In genomic region chr18:8701546-8702118, GRCh38 we compare ENCODE assay signal across 12 cellular contexts. TPM values are rescaled to one million over a fixed set of nuclear protein-coding genes. Genes with fewer than 3 reads are reported as not detected.
A peak's percentile ranks its signal among the peaks of the same experiment; 100 is the strongest.
DNase-seq lines count a peak whose midpoint lies in the region; ATAC-seq and TF ChIP-seq lines count a peak whose summit lies in the region.
"Had no signal": no experiment of that assay in that cellular context is flagged by ENCODE, and none has a peak within 500 bp of the region (broad histone marks: within the 10 kb centered on the region; RNA-seq: fewer than 3 reads in every experiment).

No MANE protein-coding gene starts in this region.

- ATAC-seq in naive thymus-derived CD8-positive, alpha-beta T cell = no peak
- ATAC-seq in sciatic nerve = no peak

- H3K9ac ChIP-seq in BLaER1 treated with 17β-estradiol and CSF1 and Interleukin-3, amounts not matched to agents 10 nM and 100 nM = peak overlapping the region in 1 of 11 experiments; percentile 18; a peak in 1 of 22 replicates
- H3K9ac ChIP-seq in neural progenitor cell = no peak overlapping the region

- no peak for TF ChIP-seq EP300 in esophagus muscularis mucosa (IDR thresholded peaks at IDR 0.05)

- peaks cover 18% of the 10 kb centered on the region for H3K4me1 Mint-ChIP-seq in neural progenitor cell
- peaks cover 8 to 21% (median 12%) of the 10 kb centered on the region in 4 donors for H3K4me1 Mint-ChIP-seq in naive thymus-derived CD8-positive, alpha-beta T cell

- H3F3A ChIP-seq in neural progenitor cell (ENCODE audit: low read depth) = peaks cover 25% of the 10 kb centered on the region

- H3K4me3 Mint-ChIP-seq in neural progenitor cell = no peak overlapping the region
- H3K4me3 Mint-ChIP-seq in naive thymus-derived CD8-positive, alpha-beta T cell = peak overlapping the region in 1 of 10 donors; percentile 14
- H3K4me3 Mint-ChIP-seq: activated naive CD4-positive, alpha-beta T cell treated with anti-CD3 and anti-CD28 coated beads, Interleukin-2, amount 50 U/mL, for 24 hours had no signal

- TF ChIP-seq CTCF in neural progenitor cell (IDR thresholded peaks at IDR 0.05) (no peak), esophagus muscularis mucosa (IDR thresholded peaks at IDR 0.05) (no peak)

- TF ChIP-seq POLR2A in esophagus muscularis mucosa (IDR thresholded peaks at IDR 0.05; ENCODE audit: low read depth) = no peak

- H3K4me1 ChIP-seq in BLaER1 treated with 17β-estradiol and CSF1 and Interleukin-3, amounts not matched to agents 10 nM and 100 nM = peaks cover 29 to 45% (median 36%) of the 10 kb centered on the region in 10 experiments
- H3K4me1 ChIP-seq in neural progenitor cell (peaks cover 19% of the 10 kb centered on the region), esophagus muscularis mucosa (peaks cover 16 to 34% (median 32%) of the 10 kb centered on the region in 4 donors)

- H3K36me3 ChIP-seq in BLaER1 treated with 17β-estradiol and CSF1 and Interleukin-3, amounts not matched to agents 10 nM and 100 nM = peaks cover 0 to 6% (median 0%) of the 10 kb centered on the region in 11 experiments; a peak in 1 of 22 replicates
- no peaks in the 10 kb centered on the region for H3K36me3 ChIP-seq in neural progenitor cell
- no peaks in the 10 kb centered on the region for H3K36me3 ChIP-seq in esophagus muscularis mucosa

- peaks cover 8% of the 10 kb centered on the region for H3K79me2 ChIP-seq in neural progenitor cell (ENCODE audit: low read depth)

- H3K9me3 Mint-ChIP-seq in neural progenitor cell = no peaks in the 10 kb centered on the region
- no peaks in the 10 kb centered on the region for H3K9me3 Mint-ChIP-seq in naive thymus-derived CD8-positive, alpha-beta T cell
- H3K9me3 Mint-ChIP-seq: activated naive CD4-positive, alpha-beta T cell treated with anti-CD3 and anti-CD28 coated beads, Interleukin-2, amount 50 U/mL, for 24 hours had no signal

- no peaks in the 10 kb centered on the region for H3K9me3 ChIP-seq in BLaER1 treated with 17β-estradiol and CSF1 and Interleukin-3, amounts not matched to agents 10 nM and 100 nM (replicated peaks in 1 of 11)
- H3K9me3 ChIP-seq in neural progenitor cell (ENCODE audit: low read depth) (no peaks in the 10 kb centered on the region), esophagus muscularis mucosa (no peaks in the 10 kb centered on the region)

- H3K4me3 ChIP-seq in BLaER1 treated with 17β-estradiol and CSF1 and Interleukin-3, amounts not matched to agents 10 nM and 100 nM = no peak overlapping the region
- no peak overlapping the region for H3K4me3 ChIP-seq in neural progenitor cell
- no peak overlapping the region for H3K4me3 ChIP-seq in esophagus muscularis mucosa

- peaks cover 20 to 29% (median 23%) of the 10 kb centered on the region in 11 experiments for H3K27me3 ChIP-seq in BLaER1 treated with 17β-estradiol and CSF1 and Interleukin-3, amounts not matched to agents 10 nM and 100 nM
- H3K27me3 ChIP-seq in neural progenitor cell = no peaks in the 10 kb centered on the region
- H3K27me3 ChIP-seq in esophagus muscularis mucosa = no peaks in the 10 kb centered on the region

- POLR2A ChIA-PET in naive thymus-derived CD8-positive, alpha-beta T cell (lab: Charles Lee) = no interaction called here

- intact Hi-C loops in esophagus muscularis mucosa (cut with DNase I) (no loop called here), sciatic nerve (cut with DNase I) (no loop called here)

- peaks cover 12% of the 10 kb centered on the region for H3K27me3 Mint-ChIP-seq in neural progenitor cell (ENCODE audit: insufficient read depth, low read depth)
- peaks cover 24 to 55% (median 26%) of the 10 kb centered on the region in 5 donors for H3K27me3 Mint-ChIP-seq in naive thymus-derived CD8-positive, alpha-beta T cell

- H3K4me2 ChIP-seq in BLaER1 treated with 17β-estradiol and CSF1 and Interleukin-3, amounts not matched to agents 10 nM and 100 nM = peak overlapping the region; percentile 49 to 74 (median 62); a peak in 21 of 22 replicates
- no peak overlapping the region for H3K4me2 ChIP-seq in neural progenitor cell

- H2AFZ ChIP-seq in neural progenitor cell (replicated peaks) = peak overlapping the region; percentile 50

- peak; percentile 85 for DNase-seq in M059J (ENCODE audit: low read depth)
- no peak for DNase-seq in neural progenitor cell (ENCODE audit: low spot score)
- DNase-seq in naive thymus-derived CD8-positive, alpha-beta T cell = no peak
- no peak for DNase-seq in esophagus muscularis mucosa (ENCODE audit: extremely low spot score)
- DNase-seq in sciatic nerve (ENCODE audit: low spot score) = no peak
- DNase-seq in T-helper 1 cell = no peak
- DNase-seq: activated CD4-positive, alpha-beta T cell treated with anti-CD3 and anti-CD28 coated beads, Interleukin-2, amount 50 U/mL, for 1 hour; NCI-H510A; stimulated activated CD4-positive, alpha-beta T cell treated with anti-CD3 and anti-CD28 coated beads, Interleukin-1b, Interleukin-23, amount 100 ng/mL, for 48 hours had no signal

- 50% methylated on average over 2 of the region's 9 CpGs for WGBS in esophagus muscularis mucosa

- H3K36me3 Mint-ChIP-seq in neural progenitor cell = no peaks in the 10 kb centered on the region
- H3K36me3 Mint-ChIP-seq in naive thymus-derived CD8-positive, alpha-beta T cell = no peaks in the 10 kb centered on the region
- H3K36me3 Mint-ChIP-seq: activated naive CD4-positive, alpha-beta T cell treated with anti-CD3 and anti-CD28 coated beads, Interleukin-2, amount 50 U/mL, for 24 hours had no signal

- no peak overlapping the region for H3K27ac Mint-ChIP-seq in neural progenitor cell
- no peak overlapping the region for H3K27ac Mint-ChIP-seq in naive thymus-derived CD8-positive, alpha-beta T cell
- H3K27ac Mint-ChIP-seq: activated naive CD4-positive, alpha-beta T cell treated with anti-CD3 and anti-CD28 coated beads, Interleukin-2, amount 50 U/mL, for 24 hours had no signal

- no peak overlapping the region for H3K27ac ChIP-seq in BLaER1 treated with 17β-estradiol and CSF1 and Interleukin-3, amounts not matched to agents 10 nM and 100 nM
- peak overlapping the region; percentile 69 for H3K27ac ChIP-seq in cingulate gyrus (ENCODE audit: low read depth, low read length)
- H3K27ac ChIP-seq in neural progenitor cell = no peak overlapping the region
- H3K27ac ChIP-seq in esophagus muscularis mucosa (replicated peaks in 1 of 4) = peak overlapping the region in 2 of 4 donors; percentile 9 to 27

- H4K20me1 ChIP-seq in BLaER1 treated with 17β-estradiol and CSF1 and Interleukin-3, amounts not matched to agents 10 nM and 100 nM = peaks cover 0 to 26% (median 6%) of the 10 kb centered on the region in 11 experiments; a peak in 12 of 22 replicates
- H4K20me1 ChIP-seq in neural progenitor cell (ENCODE audit: low read depth) = peaks cover 3% of the 10 kb centered on the region

RNA-seq across cellular contexts. Expression of gene MTCL1, which starts 3.7 kb away (rescaled TPM):
- total RNA-seq in M059J (2014; rRNA removed; shearing (Covaris generic)) = 16.0 and 28.2 TPM in 2 replicates
- 36.9 and 38.7 TPM in 2 replicates for total RNA-seq in neural progenitor cell (ENCODE audit: low replicate concordance)
- under 1 TPM; 0.13 to 0.41 TPM for total RNA-seq in naive thymus-derived CD8-positive, alpha-beta T cell
- not detected for polyA plus RNA-seq in naive thymus-derived CD8-positive, alpha-beta T cell
- 10 to 100 TPM; 32.3 to 48.0 (median 38.6) TPM for total RNA-seq in esophagus muscularis mucosa
- total RNA-seq in sciatic nerve = 14.6 TPM

Comparison
In these comparisons a context has a peak if more than half of its experiments do, and no peak if none do; other contexts are left out.
1. RNA of gene MTCL1, which starts 3.7 kb away (total RNA-seq): 32.3 to 48.0 TPM in esophagus muscularis mucosa, 36.9 to 38.7 TPM in neural progenitor cell, 16.0 to 28.2 TPM in M059J and 14.6 TPM in sciatic nerve (single experiment); 0.13 to 0.41 TPM in naive thymus-derived CD8-positive, alpha-beta T cell; every median in the first group is over 10 times any median in the second.